In genomic region chr2:15884790-15885189, GRCh38 we compare ENCODE assay signal across 28 cellular contexts. TPM values are rescaled to one million over a fixed set of nuclear protein-coding genes. Genes with fewer than 3 reads are reported as not detected.
"Had no signal": no experiment of that assay in that cellular context is flagged by ENCODE, and none has a peak within 500 bp of the region (broad histone marks: within the 10 kb centered on the region; RNA-seq: fewer than 3 reads in every experiment).

No MANE protein-coding gene starts in this region.

- H3K9me3 ChIP-seq: stomach, suprapubic skin, testis, thoracic aorta, thyroid gland, tibial artery, tibial nerve, transverse colon, upper lobe of left lung, upper lobe of right lung, uterus, vagina had no signal

- ATAC-seq: stimulated activated effector memory CD8-positive, alpha-beta T cell treated with anti-CD3 and anti-CD28 coated beads, Interleukin-12 subunit alpha, Interleukin-12 subunit beta, amount 100 ng/mL, for 72 hours; stimulated activated memory B cell treated with anti-CD40 and anti-IgM and Interleukin-4, amounts not matched to agents 10 μg/mL and 1 μg/mL and 100 μg/mL, for 72 hours; stimulated activated naive CD8-positive, alpha-beta T cell treated with anti-CD3 and anti-CD28 coated beads, Interleukin-15, amount 100 ng/mL, for 72 hours; stimulated activated naive CD8-positive, alpha-beta T cell treated with anti-CD3 and anti-CD28 coated beads, Interleukin-15, Interleukin-2, amounts not matched to agents 100 U/mL and 50 U/mL, for 24 hours; upper lobe of right lung had no signal

- H3K27ac ChIP-seq: stomach, suprapubic skin, testis, thoracic aorta, thyroid gland, tibial artery, tibial nerve, transverse colon, upper lobe of left lung, upper lobe of right lung, uterus, vagina had no signal

- H3K36me3 Mint-ChIP-seq: stimulated activated effector memory CD8-positive, alpha-beta T cell treated with anti-CD3 and anti-CD28 coated beads, Interleukin-12 subunit alpha, Interleukin-12 subunit beta, amount 100 ng/mL, for 72 hours; stimulated activated memory B cell treated with anti-CD40 and anti-IgM and Interleukin-4, amounts not matched to agents 10 μg/mL and 1 μg/mL and 100 μg/mL, for 72 hours; type B pancreatic cell had no signal

- H3K4me1 Mint-ChIP-seq: stimulated activated effector memory CD8-positive, alpha-beta T cell treated with anti-CD3 and anti-CD28 coated beads, Interleukin-12 subunit alpha, Interleukin-12 subunit beta, amount 100 ng/mL, for 72 hours; stimulated activated memory B cell treated with anti-CD40 and anti-IgM and Interleukin-4, amounts not matched to agents 10 μg/mL and 1 μg/mL and 100 μg/mL, for 72 hours; stimulated activated naive CD8-positive, alpha-beta T cell treated with anti-CD3 and anti-CD28 coated beads, Interleukin-15, amount 100 ng/mL, for 72 hours had no signal

- H3K9me3 Mint-ChIP-seq: stimulated activated memory B cell treated with anti-CD40 and anti-IgM and Interleukin-4, amounts not matched to agents 10 μg/mL and 1 μg/mL and 100 μg/mL, for 72 hours; stimulated activated naive CD8-positive, alpha-beta T cell treated with anti-CD3 and anti-CD28 coated beads, Interleukin-15, amount 100 ng/mL, for 72 hours; stimulated activated naive CD8-positive, alpha-beta T cell treated with anti-CD3 and anti-CD28 coated beads, Interleukin-15, Interleukin-2, amounts not matched to agents 100 ng/mL and 50 ng/mL, for 24 hours had no signal

- H3K27ac Mint-ChIP-seq: stimulated activated effector memory CD8-positive, alpha-beta T cell treated with anti-CD3 and anti-CD28 coated beads, Interleukin-12 subunit alpha, Interleukin-12 subunit beta, amount 100 ng/mL, for 72 hours; stimulated activated memory B cell treated with anti-CD40 and anti-IgM and Interleukin-4, amounts not matched to agents 10 μg/mL and 1 μg/mL and 100 μg/mL, for 72 hours; stimulated activated naive CD8-positive, alpha-beta T cell treated with anti-CD3 and anti-CD28 coated beads, Interleukin-15, Interleukin-2, amounts not matched to agents 100 ng/mL and 50 ng/mL, for 24 hours; type B pancreatic cell had no signal

- H3K36me3 ChIP-seq: stomach, suprapubic skin, thoracic aorta, thyroid gland, tibial artery, tibial nerve, transverse colon, upper lobe of left lung, upper lobe of right lung, uterus, vagina had no signal

- H3K4me3 ChIP-seq: stomach, suprapubic skin, testis, thoracic aorta, thyroid gland, tibial artery, tibial nerve, transverse colon, upper lobe of left lung, upper lobe of right lung, uterus, vagina had no signal

- DNase-seq: stimulated activated CD4-positive, alpha-beta T cell treated with anti-CD3 and anti-CD28 coated beads, Interleukin-2, amount 100 ng/mL, for 48 hours; stimulated activated CD4-positive, alpha-beta T cell treated with anti-CD3 and anti-CD28 coated beads, Interleukin-4, amount 100 ng/mL, for 1 hour; stimulated activated CD4-positive, alpha-beta T cell treated with anti-CD3 and anti-CD28 coated beads, Interleukin-4, amount 100 ng/mL, for 24 hours; stimulated activated CD4-positive, alpha-beta T cell treated with anti-CD3 and anti-CD28 coated beads, Interleukin-4, amount 100 ng/mL, for 4 hours; stimulated activated CD8-positive, alpha-beta memory T cell treated with anti-CD3 and anti-CD28 coated beads, Interleukin-4, amount 100 ng/mL, for 48 hours; stimulated activated naive CD4-positive, alpha-beta T cell; stimulated activated naive CD4-positive, alpha-beta T cell treated with Interleukin-2 at 50 U/mL for 16 hours; stimulated activated naive CD8-positive, alpha-beta T cell treated with anti-CD3 and anti-CD28 coated beads, Interleukin-15, amount 100 ng/mL, for 72 hours; stimulated activated naive CD8-positive, alpha-beta T cell treated with anti-CD3 and anti-CD28 coated beads, Interleukin-15, Interleukin-2, amounts not matched to agents 100 U/mL and 50 U/mL, for 24 hours; stomach; substantia nigra; testis; thyroid gland; tibial artery; transverse colon; trophoblast cell; upper lobe of left lung; upper lobe of right lung; uterus had no signal

- H3K27me3 Mint-ChIP-seq: stimulated activated naive CD8-positive, alpha-beta T cell treated with anti-CD3 and anti-CD28 coated beads, Interleukin-15, amount 100 ng/mL, for 72 hours; stimulated activated naive CD8-positive, alpha-beta T cell treated with anti-CD3 and anti-CD28 coated beads, Interleukin-15, Interleukin-2, amounts not matched to agents 100 ng/mL and 50 ng/mL, for 24 hours; type B pancreatic cell had no signal

- H3K4me3 Mint-ChIP-seq: stimulated activated effector memory CD8-positive, alpha-beta T cell treated with anti-CD3 and anti-CD28 coated beads, Interleukin-12 subunit alpha, Interleukin-12 subunit beta, amount 100 ng/mL, for 72 hours; stimulated activated memory B cell treated with anti-CD40 and anti-IgM and Interleukin-4, amounts not matched to agents 10 μg/mL and 1 μg/mL and 100 μg/mL, for 72 hours; stimulated activated naive CD8-positive, alpha-beta T cell treated with anti-CD3 and anti-CD28 coated beads, Interleukin-15, amount 100 ng/mL, for 72 hours; stimulated activated naive CD8-positive, alpha-beta T cell treated with anti-CD3 and anti-CD28 coated beads, Interleukin-15, Interleukin-2, amounts not matched to agents 100 ng/mL and 50 ng/mL, for 24 hours; type B pancreatic cell had no signal

- H3K4me1 ChIP-seq: stomach, suprapubic skin, testis, thyroid gland, tibial artery, tibial nerve, transverse colon, upper lobe of left lung, upper lobe of right lung, uterus, vagina had no signal

- H3K27me3 ChIP-seq: stomach, suprapubic skin, testis, thyroid gland, tibial nerve, transverse colon, upper lobe of left lung, upper lobe of right lung, uterus, vagina had no signal

RNA-seq across cellular contexts. Expression of gene MYCN, which starts 55.6 kb away (rescaled TPM):
- total RNA-seq: subcutaneous adipose tissue had no signal
